ENCODE assay signal across 8 cellular contexts in the genomic region with DNA sequence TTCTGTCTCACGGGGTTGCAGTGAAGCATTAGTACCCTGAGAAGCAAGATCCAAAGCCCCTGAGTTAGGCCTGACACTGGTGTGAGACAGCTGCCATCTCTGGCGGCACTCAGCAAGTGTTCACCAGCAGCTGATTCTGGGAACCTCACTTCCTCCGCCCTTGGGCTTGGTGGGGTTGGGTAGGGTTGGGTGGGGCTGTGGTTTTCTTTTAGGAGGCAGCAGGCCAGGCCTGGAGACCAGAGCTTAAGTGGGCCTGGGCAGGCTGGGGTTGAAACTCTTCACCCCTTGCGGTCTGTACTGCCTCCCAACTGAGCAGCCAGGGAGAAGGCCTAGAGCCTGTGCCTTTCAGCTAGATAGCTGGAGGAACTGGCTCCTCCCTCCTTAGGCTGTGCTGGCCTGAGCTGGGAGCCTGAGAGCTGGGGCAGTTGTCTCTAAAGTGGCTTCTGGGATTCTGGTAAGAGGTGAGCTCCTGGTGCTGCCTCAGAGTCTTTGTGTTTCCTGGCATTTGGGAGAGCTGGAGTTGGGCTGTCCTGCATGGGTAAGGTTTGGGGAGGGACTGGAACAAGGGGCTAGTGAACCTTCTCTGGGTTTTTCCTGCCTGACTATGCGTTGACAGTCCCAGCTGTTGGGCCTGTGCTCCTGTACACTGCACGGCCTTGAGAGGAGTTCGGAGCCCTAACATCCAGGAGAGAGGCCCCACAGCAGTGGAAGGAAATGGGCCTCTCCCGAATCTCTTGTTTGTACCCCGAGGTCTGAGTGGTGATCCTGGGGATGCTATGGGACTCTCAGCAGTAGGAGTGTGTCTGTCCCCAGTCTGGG. TPM values are rescaled to one million over a fixed set of nuclear protein-coding genes. Genes with fewer than 3 reads are reported as not detected.
A peak's percentile ranks its signal among the peaks of the same experiment; 100 is the strongest.
DNase-seq lines count a peak whose midpoint lies in the region; ATAC-seq and TF ChIP-seq lines count a peak whose summit lies in the region.

No MANE protein-coding gene starts in this region.

- no peaks in the 10 kb centered on the region for H3K27me3 ChIP-seq in RWPE2 (ENCODE audit: insufficient read depth, poor library complexity, severe bottlenecking)
- no peaks in the 10 kb centered on the region for H3K27me3 ChIP-seq in heart left ventricle

- H3K27ac ChIP-seq in RWPE2 (ENCODE audit: poor library complexity, severe bottlenecking) (peak overlapping the region; percentile 100), heart left ventricle (peak overlapping the region; percentile 20 to 99 (median 78))

- no peaks in the 10 kb centered on the region for H3K9me3 Mint-ChIP-seq in activated naive CD4-positive, alpha-beta T cell treated with anti-CD3 and anti-CD28 coated beads, Interleukin-2, amount 50 U/mL, for 24 hours

- peak overlapping the region; percentile 98 for H3K27ac Mint-ChIP-seq in activated naive CD4-positive, alpha-beta T cell treated with anti-CD3 and anti-CD28 coated beads, Interleukin-2, amount 50 U/mL, for 24 hours

- TF ChIP-seq CTCF in RWPE2 (IDR thresholded peaks at IDR 0.05; ENCODE audit: poor library complexity, severe bottlenecking): no peak
- peak in 1 of 12 donors; percentile 8 for TF ChIP-seq CTCF in heart left ventricle (IDR thresholded peaks at IDR 0.05)

- ATAC-seq in GM18873 (IDR thresholded peaks at IDR 0.05; ENCODE audit: low FRiP score, unreplicated experiment) (peak; percentile 54), HG03095 (IDR thresholded peaks at IDR 0.05; ENCODE audit: unreplicated experiment) (peak; percentile 37), RWPE2 (ENCODE audit: low read depth) (peak; percentile 55), heart left ventricle (peak in 3 of 4 donors; percentile 22 to 55 (median 53))

- H3K27me3 Mint-ChIP-seq in activated naive CD4-positive, alpha-beta T cell treated with anti-CD3 and anti-CD28 coated beads, Interleukin-2, amount 50 U/mL, for 24 hours: no peaks in the 10 kb centered on the region

- H3K9me3 ChIP-seq in RWPE2 (ENCODE audit: severe bottlenecking) (no peaks in the 10 kb centered on the region), heart left ventricle (no peaks in the 10 kb centered on the region)

- peak; percentile 91 for DNase-seq in AG20443 (ENCODE audit: low spot score)
- peak; percentile 82 for DNase-seq in RWPE2 (ENCODE audit: low spot score)
- peak; percentile 65 to 80 (median 74) for DNase-seq in heart left ventricle
- DNase-seq in stimulated activated CD4-positive, alpha-beta T cell treated with anti-CD3 and anti-CD28 coated beads, Interleukin-12 subunit alpha, Interleukin-12 subunit beta, amount 100 ng/mL, for 48 hours (ENCODE audit: low read depth in 2 of 3, low spot score in 1 of 3): peak in 2 of 3 donors; percentile 56 to 57
- DNase-seq in NCI-H2171 (lab: John Stamatoyannopoulos, UW): no peak

- H3K4me3 ChIP-seq in RWPE2 (ENCODE audit: severe bottlenecking) (peak overlapping the region; percentile 7), heart left ventricle (peak overlapping the region in 9 of 12 donors; percentile 3 to 98 (median 24))

- H3K36me3 ChIP-seq in RWPE2 (ENCODE audit: low read depth) (peaks cover 11% of the 10 kb centered on the region), heart left ventricle (peaks cover 0 to 5% (median 0%) of the 10 kb centered on the region in 9 donors)

- intact Hi-C loops in heart left ventricle (cut with DNase I): loop anchor here in 1 of 10 donors (5.0 kb wide), 1 partner anchor 43 kb away; no protein-coding TSS in a partner anchor

- peaks cover 75% of the 10 kb centered on the region for H3K4me1 ChIP-seq in RWPE2 (ENCODE audit: insufficient read depth, poor library complexity, severe bottlenecking)
- H3K4me1 ChIP-seq in heart left ventricle: peaks cover 23 to 91% (median 80%) of the 10 kb centered on the region in 12 donors

- H3K4me1 Mint-ChIP-seq in activated naive CD4-positive, alpha-beta T cell treated with anti-CD3 and anti-CD28 coated beads, Interleukin-2, amount 50 U/mL, for 24 hours: peaks cover 85% of the 10 kb centered on the region

- H3K4me3 Mint-ChIP-seq in activated naive CD4-positive, alpha-beta T cell treated with anti-CD3 and anti-CD28 coated beads, Interleukin-2, amount 50 U/mL, for 24 hours: peak overlapping the region; percentile 97

- WGBS in heart left ventricle, 4 donors: 37 to 64% (median 49%) methylated on average over 4 to 9 of the region's 9 CpGs

- peaks cover 2% of the 10 kb centered on the region for H3K36me3 Mint-ChIP-seq in activated naive CD4-positive, alpha-beta T cell treated with anti-CD3 and anti-CD28 coated beads, Interleukin-2, amount 50 U/mL, for 24 hours

- peak in 1 of 2 donors; percentile 45 for TF ChIP-seq POLR2A in heart left ventricle (IDR thresholded peaks at IDR 0.05)

RNA-seq across cellular contexts. Expression of a gene that starts 5.1 kb away (rescaled TPM):
- 10 to 100 TPM; 24.6 to 71.5 (median 39.6) TPM for total RNA-seq in heart left ventricle
- polyA plus RNA-seq in heart left ventricle: 10 to 100 TPM; 17.4 to 46.3 TPM

RNA-seq across cellular contexts. Expression of a gene that starts 50.9 kb away (rescaled TPM):
- 100 to 1,000 TPM in 1 of 9 donors, 10 to 100 TPM in 8; 63.9 to 123 (median 78.6) TPM for total RNA-seq in heart left ventricle
- 10 to 100 TPM; 69.9 to 74.4 TPM for polyA plus RNA-seq in heart left ventricle
